In the genomic region with DNA sequence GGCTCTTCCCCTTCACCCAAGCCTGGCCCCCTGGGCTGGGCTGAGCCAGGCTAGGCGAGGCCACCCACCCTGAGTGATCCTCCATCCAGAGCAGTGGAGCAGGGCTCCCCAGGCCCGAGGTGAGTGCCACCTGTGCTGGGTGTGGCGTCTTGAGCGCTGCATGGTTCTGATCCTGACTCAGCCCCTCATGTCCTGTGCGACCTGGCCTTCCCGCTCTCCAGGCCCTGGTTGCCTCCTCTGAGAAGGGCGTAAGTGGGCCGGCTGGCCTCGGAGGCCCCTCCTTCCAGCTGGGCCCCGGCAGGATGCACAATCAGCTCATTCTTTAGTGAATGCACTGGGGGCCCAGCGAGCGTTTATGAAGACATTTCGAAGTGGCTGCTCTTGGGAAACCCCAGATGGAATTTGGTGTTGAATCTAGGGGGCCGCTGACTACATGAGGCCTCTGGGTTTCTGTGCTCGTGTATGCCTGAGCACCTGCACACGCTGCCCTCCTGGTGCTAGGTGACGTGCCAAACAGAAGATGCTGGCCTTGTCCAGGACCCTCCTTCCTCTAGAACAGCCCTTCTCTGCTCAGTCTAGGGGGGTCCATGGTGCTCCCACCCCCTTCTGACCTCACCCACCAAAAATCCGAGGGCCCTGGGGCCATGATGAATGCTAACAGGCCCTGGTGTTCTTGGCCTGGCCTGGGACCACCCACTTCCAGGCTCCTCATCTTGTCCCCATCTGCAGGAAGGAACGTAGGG, we compare ENCODE assay signal across 1 cellular context.
TF ChIP-seq lines count a peak whose summit lies in the region.

No MANE protein-coding gene starts in this region.

TF ChIP-seq in GM23338, 12 proteins besides CTCF, POLR2A, EP300 and RAD21 (continued from another document):
- TF ChIP-seq ZNF462 (CRISPR knock-in tag; IDR thresholded peaks at IDR 0.05) (no peak), NANOG (IDR thresholded peaks at IDR 0.05; ENCODE audit: borderline replicate concordance) (no peak), EZH2phosphoT487 (IDR thresholded peaks at IDR 0.05; ENCODE audit: unreplicated experiment) (no peak), POLR2AphosphoS5 (IDR thresholded peaks at IDR 0.05; ENCODE audit: low read depth) (no peak), CREB1 (CRISPR knock-in tag; IDR thresholded peaks at IDR 0.05; ENCODE audit: low read depth) (no peak), JUNB (IDR thresholded peaks at IDR 0.05; ENCODE audit: unreplicated experiment) (no peak), ZNF331 (CRISPR knock-in tag; IDR thresholded peaks at IDR 0.05; ENCODE audit: low read depth) (no peak), REST (IDR thresholded peaks at IDR 0.05; ENCODE audit: unreplicated experiment) (no peak)
